ENCODE assay signal across 8 cellular contexts in the genomic region with DNA sequence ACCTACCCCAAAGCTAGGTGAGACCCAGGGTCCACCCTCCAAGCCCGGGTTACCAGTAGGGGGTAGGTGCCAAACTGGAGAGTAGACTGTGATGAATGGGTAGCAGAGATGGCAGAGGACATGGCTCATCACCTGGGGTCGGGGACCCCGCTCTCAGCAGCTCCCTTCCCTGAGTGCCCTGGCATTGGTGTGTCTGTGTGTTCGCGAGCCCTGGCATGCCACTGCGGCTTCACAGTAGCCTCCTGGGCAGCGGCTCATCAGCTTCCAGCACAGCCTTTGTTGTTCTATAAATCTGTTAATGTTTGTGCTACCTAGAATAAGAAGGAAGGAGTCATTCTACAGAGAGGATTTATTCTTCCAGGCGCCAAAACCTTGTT.
DNase-seq lines count a peak whose midpoint lies in the region; ATAC-seq and TF ChIP-seq lines count a peak whose summit lies in the region.

No MANE protein-coding gene starts in this region.

- no peaks in the 10 kb centered on the region for H3K27me3 ChIP-seq in heart left ventricle
- H3K27me3 ChIP-seq in breast epithelium, result no peaks in the 10 kb centered on the region
- no peaks in the 10 kb centered on the region for H3K27me3 ChIP-seq in vagina
- H3K27me3 ChIP-seq in WERI-Rb-1 (ENCODE audit: insufficient read depth, low read depth, severe bottlenecking), result no peaks in the 10 kb centered on the region

- intact Hi-C loops in heart left ventricle (cut with DNase I) (no loop called here), cardiac septum (cut with DNase I) (no loop called here), breast epithelium (cut with DNase I; ENCODE audit: low total_unique reads) (no loop called here), natural killer cell (cut with micrococcal nuclease) (loop anchor here (1.0 kb wide), 1 partner anchor 16 kb away; no protein-coding TSS in a partner anchor), vagina (cut with DNase I) (no loop called here)

- peak in 1 of 5 donors; percentile 58 for DNase-seq in heart left ventricle
- no peak for DNase-seq in cardiac septum (ENCODE audit: low spot score)
- no peak for DNase-seq in breast epithelium (ENCODE audit: low spot score in 2 of 2)
- no peak for DNase-seq in natural killer cell
- no peak for DNase-seq in vagina (ENCODE audit: extremely low spot score in 2 of 2)
- no peak for DNase-seq in cerebellar nuclear complex (lab: John Stamatoyannopoulos, UW)
- no peak for DNase-seq in WERI-Rb-1

- peak overlapping the region; percentile 99 for H3K27ac Mint-ChIP-seq in natural killer cell

- H3K36me3 ChIP-seq in heart left ventricle, result no peaks in the 10 kb centered on the region
- no peaks in the 10 kb centered on the region for H3K36me3 ChIP-seq in breast epithelium
- no peaks in the 10 kb centered on the region for H3K36me3 ChIP-seq in vagina
- no peaks in the 10 kb centered on the region for H3K36me3 ChIP-seq in WERI-Rb-1

- H3K4me3 ChIP-seq in heart left ventricle (no peak overlapping the region), breast epithelium (peak overlapping the region in 1 of 3 donors; percentile 14), vagina (no peak overlapping the region), WERI-Rb-1 (ENCODE audit: low read depth, low read length) (no peak overlapping the region)

- H3K9me3 Mint-ChIP-seq in natural killer cell, result no peaks in the 10 kb centered on the region

- TF ChIP-seq POLR2A in heart left ventricle (IDR thresholded peaks at IDR 0.05) (no peak), breast epithelium (IDR thresholded peaks at IDR 0.05) (no peak), vagina (IDR thresholded peaks at IDR 0.05) (no peak)

- WGBS in heart left ventricle, 4 donors, result 71 to 87% (median 82%) methylated on average over 8 of the region's 8 CpGs

- H3K36me3 Mint-ChIP-seq in natural killer cell, result no peaks in the 10 kb centered on the region

- H3K9me3 ChIP-seq in heart left ventricle, result peaks cover 0 to 16% (median 5%) of the 10 kb centered on the region in 12 donors
- no peaks in the 10 kb centered on the region for H3K9me3 ChIP-seq in breast epithelium
- no peaks in the 10 kb centered on the region for H3K9me3 ChIP-seq in vagina
- peaks cover 12% of the 10 kb centered on the region for H3K9me3 ChIP-seq in WERI-Rb-1 (ENCODE audit: severe bottlenecking)

- peaks cover 84 to 86% of the 10 kb centered on the region in 2 donors for H3K4me1 Mint-ChIP-seq in natural killer cell

- peak in 1 of 4 donors; percentile 8 for ATAC-seq in heart left ventricle
- ATAC-seq in natural killer cell, result no peak
- ATAC-seq in HG03039 (IDR thresholded peaks at IDR 0.05; ENCODE audit: unreplicated experiment), result no peak

- no peak for TF ChIP-seq CTCF in heart left ventricle (IDR thresholded peaks at IDR 0.05)
- TF ChIP-seq CTCF in breast epithelium (IDR thresholded peaks at IDR 0.05), result no peak
- TF ChIP-seq CTCF in natural killer cell (IDR thresholded peaks at IDR 0.05), result no peak
- TF ChIP-seq CTCF in vagina (IDR thresholded peaks at IDR 0.05), result no peak
- TF ChIP-seq CTCF in WERI-Rb-1 (IDR thresholded peaks at IDR 0.05; ENCODE audit: low read depth, low read length), result no peak

- H3K27me3 Mint-ChIP-seq in natural killer cell (ENCODE audit: low read depth in 2 of 2), result no peaks in the 10 kb centered on the region

- H3K4me1 ChIP-seq in heart left ventricle, result peaks cover 3 to 66% (median 22%) of the 10 kb centered on the region in 12 donors
- peaks cover 0 to 25% of the 10 kb centered on the region in 2 donors for H3K4me1 ChIP-seq in breast epithelium
- H3K4me1 ChIP-seq in vagina, result peaks cover 30% of the 10 kb centered on the region

- peak overlapping the region in 8 of 12 donors; percentile 0 to 90 (median 54) for H3K27ac ChIP-seq in heart left ventricle
- H3K27ac ChIP-seq in breast epithelium, result peak overlapping the region; percentile 81 to 93
- peak overlapping the region; percentile 56 for H3K27ac ChIP-seq in vagina
- no peak overlapping the region for H3K27ac ChIP-seq in WERI-Rb-1

- peak overlapping the region; percentile 84 for H3K4me3 Mint-ChIP-seq in natural killer cell
